Comparison of ENCODE assay signal across 8 cellular contexts in genomic region chr22:33921576-33922181, GRCh38. TPM values are rescaled to one million over a fixed set of nuclear protein-coding genes. Genes with fewer than 3 reads are reported as not detected.
A peak's percentile ranks its signal among the peaks of the same experiment; 100 is the strongest.
DNase-seq lines count a peak whose midpoint lies in the region; ATAC-seq, FAIRE-seq and TF ChIP-seq lines count a peak whose summit lies in the region.

No MANE protein-coding gene starts in this region.

- H3K4me1 ChIP-seq in BLaER1 treated with 17β-estradiol and CSF1 and Interleukin-3, amounts not matched to agents 10 nM and 100 nM = peaks cover 34 to 43% (median 40%) of the 10 kb centered on the region in 10 experiments
- H3K4me1 ChIP-seq in endothelial cell of umbilical vein (ENCODE audit: control insufficient read depth, extremely low read depth, insufficient read depth, low read length) = peaks cover 4% of the 10 kb centered on the region
- peaks cover 20% of the 10 kb centered on the region for H3K4me1 ChIP-seq in mesenchymal stem cell (ENCODE audit: control insufficient read depth, insufficient read depth, low read depth, low read length)
- peaks cover 1 to 52% (median 39%) of the 10 kb centered on the region in 5 donors for H3K4me1 ChIP-seq in subcutaneous abdominal adipose tissue (ENCODE audit: control insufficient read depth in 5 of 5, insufficient read depth in 5 of 5, low read length in 5 of 5)

- H3K18ac ChIP-seq in mesenchymal stem cell (ENCODE audit: low read depth in 1 of 2, low read length in 2 of 2) = peak overlapping the region; percentile 75 to 89

- H4K20me1 ChIP-seq in BLaER1 treated with 17β-estradiol and CSF1 and Interleukin-3, amounts not matched to agents 10 nM and 100 nM = peaks cover 34 to 40% (median 36%) of the 10 kb centered on the region in 11 experiments; a peak in 20 of 22 replicates
- no peaks in the 10 kb centered on the region for H4K20me1 ChIP-seq in endothelial cell of umbilical vein (replicated peaks; ENCODE audit: control insufficient read depth, extremely low read depth, insufficient read depth, low read length)

- H3K27ac Mint-ChIP-seq in WTC11 = peak overlapping the region; percentile 93

- DNase-seq in HuH-7.5 (ENCODE audit: low spot score) (peak; percentile 48), WTC11 (ENCODE audit: low spot score) (peak; percentile 88), endothelial cell of umbilical vein (ENCODE audit: low read depth, low spot score) (no peak), mesenchymal stem cell (peak; percentile 83)

- FAIRE-seq in endothelial cell of umbilical vein (lab: Jason Lieb, UNC) = no peak

- peak overlapping the region; percentile 88 for H4K8ac ChIP-seq in mesenchymal stem cell (ENCODE audit: low read length)

- BruUV-seq in endothelial cell of umbilical vein (replicated peaks; lab: Mats Ljungman, UMichigan) = no TSS peak

- intact Hi-C loops in endothelial cell of umbilical vein (cut with micrococcal nuclease) = loop anchor here (2.0 to 5.0 kb wide), 2 partner anchors 1233 to 1311 kb away; no protein-coding TSS in a partner anchor

- H3K79me1 ChIP-seq in mesenchymal stem cell (replicated peaks; ENCODE audit: low read length, poor library complexity, severe bottlenecking) = peaks cover 11% of the 10 kb centered on the region

- H2BK12ac ChIP-seq in mesenchymal stem cell (ENCODE audit: low read length in 2 of 2) = peak overlapping the region; percentile 66 to 83

- H3K27ac ChIP-seq in BLaER1 treated with 17β-estradiol and CSF1 and Interleukin-3, amounts not matched to agents 10 nM and 100 nM = peak overlapping the region; percentile 40 to 71 (median 59); a peak in 21 of 22 replicates
- H3K27ac ChIP-seq in endothelial cell of umbilical vein (ENCODE audit: insufficient read depth, low read depth, low read length) = no peak overlapping the region
- H3K27ac ChIP-seq in mesenchymal stem cell (ENCODE audit: low read length, poor library complexity, severe bottlenecking) = peak overlapping the region; percentile 1
- H3K27ac ChIP-seq in subcutaneous abdominal adipose tissue (ENCODE audit: low read depth, low read length) = peak overlapping the region; percentile 41

- peaks cover 0 to 11% (median 0%) of the 10 kb centered on the region in 11 experiments; a peak in 5 of 22 replicates for H3K27me3 ChIP-seq in BLaER1 treated with 17β-estradiol and CSF1 and Interleukin-3, amounts not matched to agents 10 nM and 100 nM
- H3K27me3 ChIP-seq in endothelial cell of umbilical vein (ENCODE audit: control insufficient read depth in 2 of 2, insufficient read depth in 2 of 2, low read length in 2 of 2) (peaks cover 26 to 29% of the 10 kb centered on the region in 2 experiments), mesenchymal stem cell (ENCODE audit: control insufficient read depth in 1 of 2, insufficient read depth in 1 of 2, low read length in 2 of 2) (peaks cover 0 to 41% of the 10 kb centered on the region in 2 experiments), subcutaneous abdominal adipose tissue (ENCODE audit: control insufficient read depth in 5 of 5, insufficient read depth in 4 of 5, low read length in 5 of 5) (peaks cover 0 to 5% (median 0%) of the 10 kb centered on the region in 5 donors)

- H3K4me2 ChIP-seq in BLaER1 treated with 17β-estradiol and CSF1 and Interleukin-3, amounts not matched to agents 10 nM and 100 nM = peak overlapping the region; percentile 86 to 99 (median 96)
- H3K4me2 ChIP-seq in endothelial cell of umbilical vein (ENCODE audit: insufficient read depth, low read length) = peak overlapping the region; percentile 80
- peak overlapping the region; percentile 99 for H3K4me2 ChIP-seq in mesenchymal stem cell (ENCODE audit: low read length, poor library complexity, severe bottlenecking)

- no peaks in the 10 kb centered on the region for H3K9me3 ChIP-seq in BLaER1 treated with 17β-estradiol and CSF1 and Interleukin-3, amounts not matched to agents 10 nM and 100 nM (replicated peaks in 1 of 11)
- H3K9me3 ChIP-seq in endothelial cell of umbilical vein (replicated peaks; ENCODE audit: control insufficient read depth, insufficient read depth, low read length) = no peaks in the 10 kb centered on the region
- H3K9me3 ChIP-seq in mesenchymal stem cell (ENCODE audit: control insufficient read depth, low read length) = no peaks in the 10 kb centered on the region
- H3K9me3 ChIP-seq in subcutaneous abdominal adipose tissue (ENCODE audit: control insufficient read depth in 5 of 5, low read length in 5 of 5) = no peaks in the 10 kb centered on the region

- H2AFZ ChIP-seq in endothelial cell of umbilical vein (ENCODE audit: low read depth, low read length) (peak overlapping the region; percentile 88), mesenchymal stem cell (ENCODE audit: low read depth, low read length) (peak overlapping the region; percentile 78)

- POLR2A ChIA-PET in WTC11 (lab: Charles Lee) (interaction anchor here (0.5 to 2.5 kb wide), 12 partner anchors 10 to 353 kb away, joined by 3 to 13 read pairs (median 4); no protein-coding TSS in a partner anchor), endothelial cell of umbilical vein (lab: Charles Lee) (no interaction called here)

- peaks cover 0 to 8% (median 0%) of the 10 kb centered on the region in 11 experiments; a peak in 6 of 22 replicates for H3K36me3 ChIP-seq in BLaER1 treated with 17β-estradiol and CSF1 and Interleukin-3, amounts not matched to agents 10 nM and 100 nM
- no peaks in the 10 kb centered on the region for H3K36me3 ChIP-seq in endothelial cell of umbilical vein (ENCODE audit: control insufficient read depth in 2 of 2, extremely low read depth in 1 of 2, insufficient read depth in 2 of 2, low read length in 2 of 2)
- H3K36me3 ChIP-seq in mesenchymal stem cell (ENCODE audit: control insufficient read depth in 1 of 2, insufficient read depth in 2 of 2, low read depth in 1 of 2, low read length in 2 of 2) = no peaks in the 10 kb centered on the region
- no peaks in the 10 kb centered on the region for H3K36me3 ChIP-seq in subcutaneous abdominal adipose tissue (ENCODE audit: control insufficient read depth in 5 of 5, insufficient read depth in 5 of 5, low read length in 5 of 5)

- H3K4ac ChIP-seq in mesenchymal stem cell (ENCODE audit: low read depth in 1 of 2, low read length in 2 of 2) = peak overlapping the region; percentile 42 to 75

- peak overlapping the region in 1 of 2 experiments; percentile 83 for H3K23ac ChIP-seq in mesenchymal stem cell (ENCODE audit: low read length in 2 of 2)

- dilution Hi-C loops in endothelial cell of umbilical vein (cut with MboI; ENCODE audit: extremely low pct_ligation_motif_present, low sequenced_read_pairs) = no loop called here

- no peak for TF ChIP-seq CTCF in WTC11 (IDR thresholded peaks at IDR 0.05)
- no peak for TF ChIP-seq CTCF in endothelial cell of umbilical vein (IDR thresholded peaks at IDR 0.05; ENCODE audit: extremely low read depth in 1 of 2, insufficient read depth in 1 of 2, low read depth in 1 of 2, low read length in 2 of 2)

- peaks cover 8% of the 10 kb centered on the region for H3K27me3 Mint-ChIP-seq in WTC11 (ENCODE audit: low read depth)

- peak overlapping the region; percentile 75 for H4K91ac ChIP-seq in mesenchymal stem cell (ENCODE audit: low read length)

- peak overlapping the region; percentile 85 for H2BK120ac ChIP-seq in mesenchymal stem cell (ENCODE audit: low read depth, low read length)

- no peaks in the 10 kb centered on the region for H3K36me3 Mint-ChIP-seq in WTC11

- H2AK5ac ChIP-seq in mesenchymal stem cell (ENCODE audit: low read length, severe bottlenecking) = no peak overlapping the region

- peak overlapping the region; percentile 93 for H3K4me3 Mint-ChIP-seq in WTC11

- peaks cover 55% of the 10 kb centered on the region for H3K4me1 Mint-ChIP-seq in WTC11

- CTCF ChIA-PET in WTC11 (lab: Charles Lee) = interaction anchor here (0.9 to 5.7 kb wide), 15 partner anchors 24 to 1229 kb away, joined by 3 to 43 read pairs (median 4); no protein-coding TSS in a partner anchor
- CTCF ChIA-PET in endothelial cell of umbilical vein (lab: Charles Lee) = interaction anchor here (1.4 kb wide), 3 partner anchors 1102 to 1310 kb away, joined by 4 to 5 read pairs (median 4); no protein-coding TSS in a partner anchor

- ATAC-seq in WTC11 (peak; percentile 41), HG02884 (IDR thresholded peaks at IDR 0.05; ENCODE audit: unreplicated experiment) (no peak), GM21423 (IDR thresholded peaks at IDR 0.05; ENCODE audit: unreplicated experiment) (no peak)

- H3K14ac ChIP-seq in mesenchymal stem cell (ENCODE audit: low read length in 2 of 2) = peak overlapping the region in 1 of 2 experiments; percentile 36

- WGBS in mesenchymal stem cell = 0% methylated on average over 19 of the region's 37 CpGs

- no peaks in the 10 kb centered on the region for H3K9me3 Mint-ChIP-seq in WTC11

- H3K4me3 ChIP-seq in BLaER1 treated with 17β-estradiol and CSF1 and Interleukin-3, amounts not matched to agents 10 nM and 100 nM = peak overlapping the region; percentile 87 to 96 (median 90)
- H3K4me3 ChIP-seq in endothelial cell of umbilical vein (replicated peaks in 1 of 3; ENCODE audit: insufficient read depth in 1 of 3, low read depth in 1 of 3, low read length in 3 of 3) (peak overlapping the region in 2 of 3 experiments; percentile 33 to 46), mesenchymal stem cell (ENCODE audit: insufficient read depth in 1 of 2, low read depth in 1 of 2, low read length in 2 of 2) (peak overlapping the region; percentile 59 to 86), subcutaneous abdominal adipose tissue (ENCODE audit: low read depth in 1 of 5, low read length in 5 of 5) (peak overlapping the region; percentile 69 to 91 (median 78))

- H2BK15ac ChIP-seq in mesenchymal stem cell (ENCODE audit: low read depth, poor library complexity, severe bottlenecking) = peak overlapping the region; percentile 100

- H3K79me2 ChIP-seq in endothelial cell of umbilical vein (ENCODE audit: control insufficient read depth, insufficient read depth, low read length) = no peaks in the 10 kb centered on the region

- H3K9me1 ChIP-seq in endothelial cell of umbilical vein (replicated peaks; ENCODE audit: control insufficient read depth, extremely low read depth, insufficient read depth, low read length) = no peaks in the 10 kb centered on the region

- no peak for TF ChIP-seq POLR2A in endothelial cell of umbilical vein (IDR thresholded peaks at IDR 0.05; ENCODE audit: low read depth, low read length)

- H2BK5ac ChIP-seq in mesenchymal stem cell (ENCODE audit: low read depth, low read length, poor library complexity, severe bottlenecking) = no peak overlapping the region

- peak overlapping the region; percentile 62 to 92 (median 81) for H3K9ac ChIP-seq in BLaER1 treated with 17β-estradiol and CSF1 and Interleukin-3, amounts not matched to agents 10 nM and 100 nM
- no peak overlapping the region for H3K9ac ChIP-seq in endothelial cell of umbilical vein (replicated peaks; ENCODE audit: extremely low read depth, insufficient read depth, low read length)
- peak overlapping the region; percentile 84 for H3K9ac ChIP-seq in mesenchymal stem cell (ENCODE audit: low read length)
- peak overlapping the region in 4 of 5 donors; percentile 38 to 74 (median 63) for H3K9ac ChIP-seq in subcutaneous abdominal adipose tissue (ENCODE audit: low read length in 5 of 5)

RNA-seq across cellular contexts. Expression of gene LARGE1, which starts 1.4 kb away (rescaled TPM):
- total RNA-seq in WTC11 (2021) = 62.4 to 72.6 TPM (median 68.8 TPM) in 3 replicates
- total RNA-seq in endothelial cell of umbilical vein = 4.4 TPM in 2 replicates
- polyA plus RNA-seq in endothelial cell of umbilical vein = 0.72 and 0.95 TPM in 2 replicates
- polyA plus RNA-seq in endothelial cell of umbilical vein (2011; cell fraction: cytosol; rRNA removed) = 0.68 and 0.76 TPM in 2 replicates
- 0.51 and 0.71 TPM in 2 replicates for polyA plus RNA-seq in endothelial cell of umbilical vein (2011; cell fraction: nucleus; rRNA removed)
- 0.51 and 0.76 TPM in 2 replicates for polyA plus RNA-seq in endothelial cell of umbilical vein (2012)
- 2.9 and 3.6 TPM in 2 replicates for polyA minus RNA-seq in endothelial cell of umbilical vein
- not detected for polyA minus RNA-seq in endothelial cell of umbilical vein (2011; cell fraction: cytosol; rRNA and poly(A)+ RNA removed)
- polyA minus RNA-seq in endothelial cell of umbilical vein (2011; cell fraction: nucleus; rRNA and poly(A)+ RNA removed) = 2.4 and 3.4 TPM in 2 replicates
- polyA plus RNA-seq in mesenchymal stem cell (2013, experiment 1 of 2) = 19.1 TPM
- 18.2 TPM for polyA plus RNA-seq in mesenchymal stem cell (2013, experiment 2 of 2)

Comparison
In these comparisons a context has a peak if more than half of its experiments do, and no peak if none do; other contexts are left out.
1. H3K4me3 ChIP-seq: peak in every context shown above with its lines; median percentile 90 in BLaER1 treated with 17β-estradiol and CSF1 and Interleukin-3, amounts not matched to agents 10 nM and 100 nM; 78 in subcutaneous abdominal adipose tissue; 72 in mesenchymal stem cell; 40 in endothelial cell of umbilical vein.
2. RNA of gene LARGE1, which starts 1.4 kb away (total RNA-seq): 62.4 to 72.6 TPM in WTC11; 4.4 TPM in endothelial cell of umbilical vein; every median in the first group is over 10 times any median in the second.
3. Peak in every context shown above with its lines, with median percentiles within 50 percentile points of each other: H3K4me2 ChIP-seq.